15 cellular contexts compared by ENCODE assay signal in the genomic region with DNA sequence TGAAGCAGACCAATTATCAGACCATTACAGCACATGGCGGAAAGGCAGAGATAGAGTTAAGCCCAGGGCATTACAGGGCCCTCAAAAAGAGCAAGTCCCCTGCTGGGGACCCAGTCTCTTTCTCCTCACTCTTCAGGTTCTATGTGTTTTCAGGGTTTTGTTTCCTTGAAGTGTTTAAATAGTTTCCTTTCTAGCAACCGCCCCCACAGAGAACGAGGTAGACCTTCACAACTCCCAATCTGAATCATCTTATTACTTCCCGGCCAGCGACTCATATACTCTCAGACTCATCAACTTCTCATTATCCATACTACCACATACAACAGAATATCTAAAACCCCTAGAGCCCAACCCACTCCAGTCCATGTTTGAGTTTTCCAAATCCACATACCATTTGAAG.
DNase-seq lines count a peak whose midpoint lies in the region; ATAC-seq, FAIRE-seq and TF ChIP-seq lines count a peak whose summit lies in the region.
"Had no signal": no experiment of that assay in that cellular context is flagged by ENCODE, and none has a peak within 500 bp of the region (broad histone marks: within the 10 kb centered on the region; RNA-seq: fewer than 3 reads in every experiment).

No MANE protein-coding gene starts in this region.

- H2AFZ ChIP-seq in HepG2 (ENCODE audit: low read length) (no peak overlapping the region), Karpas-422 (ENCODE audit: low read length) (no peak overlapping the region)
- H2AFZ ChIP-seq: neural progenitor cell had no signal

- H3K36me3 ChIP-seq in HepG2 (replicated peaks in 1 of 2; ENCODE audit: control insufficient read depth in 1 of 2, insufficient read depth in 2 of 2, low read length in 2 of 2) (no peaks in the 10 kb centered on the region), Karpas-422 (ENCODE audit: insufficient read depth, low read length) (no peaks in the 10 kb centered on the region)
- H3K36me3 ChIP-seq: BE2C, neural progenitor cell, right atrium auricular region, suprapubic skin had no signal

- H3K4me3 ChIP-seq in HepG2 (replicated peaks in 1 of 3; ENCODE audit: insufficient read depth in 1 of 3, low read depth in 2 of 3, low read length in 3 of 3) (no peak overlapping the region), Karpas-422 (ENCODE audit: low read length) (no peak overlapping the region)
- H3K4me3 ChIP-seq: neural progenitor cell, right atrium auricular region, suprapubic skin had no signal

- 32% methylated on average over 5 of the region's 5 CpGs for WGBS in HepG2 (ENCODE audit: low lambda C conversion rate)

- H3K27ac Mint-ChIP-seq in activated naive CD4-positive, alpha-beta T cell treated with anti-CD3 and anti-CD28 coated beads, Interleukin-2, amount 50 U/mL, for 72 hours: peak overlapping the region; percentile 83 to 85
- H3K27ac Mint-ChIP-seq: neural progenitor cell had no signal

- no peaks in the 10 kb centered on the region for H3K9me3 ChIP-seq in HepG2 (ENCODE audit: low read length)
- no peaks in the 10 kb centered on the region for H3K9me3 ChIP-seq in Karpas-422 (ENCODE audit: low read length)
- H3K9me3 ChIP-seq: BE2C, right atrium auricular region, suprapubic skin had no signal

- DNase-seq in GM19239 (ENCODE audit: insufficient read length, low spot score) (no peak), M059J (ENCODE audit: low read depth) (peak; percentile 18), HepG2 (ENCODE audit: low spot score) (no peak), Karpas-422 (no peak), HPDE6-E6E7 (ENCODE audit: extremely low spot score) (no peak)
- DNase-seq in activated naive CD4-positive, alpha-beta T cell treated with anti-CD3 and anti-CD28 coated beads, Interleukin-2, amount 50 U/mL, for 72 hours (ENCODE audit: low spot score in 2 of 2): peak in 1 of 2 donors; percentile 31
- peak in 2 of 3 experiments; percentile 25 to 27 for DNase-seq in stimulated activated CD4-positive, alpha-beta T cell treated with anti-CD3 and anti-CD28 coated beads, TNF-alpha, amount 100 ng/mL, for 24 hours (ENCODE audit: low read depth in 3 of 3)
- DNase-seq: BE2C; central memory CD4-positive, alpha-beta T cell; effector CD4-positive, alpha-beta T cell; KBM-7; SIG-M5 had no signal

- BruUV-seq in HepG2 (replicated peaks; lab: Mats Ljungman, UMichigan): no TSS peak

- POLR2A ChIA-PET in HepG2 (lab: Yijun Ruan, JAX): no interaction called here

- no peaks in the 10 kb centered on the region for H3K4me1 ChIP-seq in HepG2 (ENCODE audit: insufficient read depth, low read length)
- no peaks in the 10 kb centered on the region for H3K4me1 ChIP-seq in Karpas-422 (ENCODE audit: low read length)
- H3K4me1 ChIP-seq: BE2C, right atrium auricular region, suprapubic skin had no signal

- peaks cover 6 to 17% of the 10 kb centered on the region in 2 donors for H3K9me3 Mint-ChIP-seq in activated naive CD4-positive, alpha-beta T cell treated with anti-CD3 and anti-CD28 coated beads, Interleukin-2, amount 50 U/mL, for 72 hours
- H3K9me3 Mint-ChIP-seq: neural progenitor cell had no signal

- in situ Hi-C loops in HepG2 (cut with HindIII; ENCODE audit: extremely low pct_ligation_motif_present, low pct_unique_long_range_greater_than_20kb): no loop called here

- TF ChIP-seq CTCF in HepG2 (CRISPR knock-in tag; IDR thresholded peaks at IDR 0.05): no peak

- H3K4me2 ChIP-seq in HepG2 (ENCODE audit: low read depth, low read length): no peak overlapping the region
- H3K4me2 ChIP-seq in Karpas-422 (ENCODE audit: low read depth, low read length, poor library complexity, severe bottlenecking): no peak overlapping the region
- H3K4me2 ChIP-seq: neural progenitor cell had no signal

- peaks cover 9 to 31% of the 10 kb centered on the region in 2 donors for H3K36me3 Mint-ChIP-seq in activated naive CD4-positive, alpha-beta T cell treated with anti-CD3 and anti-CD28 coated beads, Interleukin-2, amount 50 U/mL, for 72 hours
- H3K36me3 Mint-ChIP-seq: neural progenitor cell had no signal

- TF ChIP-seq POLR2A in HepG2 (IDR thresholded peaks at IDR 0.05; ENCODE audit: insufficient read depth in 1 of 2, low read depth in 2 of 2, low read length in 2 of 2): no peak

- H3K79me2 ChIP-seq in HepG2 (ENCODE audit: insufficient read depth, low read length): no peaks in the 10 kb centered on the region
- H3K79me2 ChIP-seq in Karpas-422 (ENCODE audit: low read length): no peaks in the 10 kb centered on the region

- FAIRE-seq in GM19239 (lab: Jason Lieb, UNC) (peak; percentile 26), HepG2 (lab: Jason Lieb, UNC) (no peak)

- no peaks in the 10 kb centered on the region for H4K20me1 ChIP-seq in HepG2 (ENCODE audit: insufficient read depth, low read length)
- no peaks in the 10 kb centered on the region for H4K20me1 ChIP-seq in Karpas-422 (ENCODE audit: insufficient read depth, low read depth, low read length)

- H3K27me3 ChIP-seq in HepG2 (ENCODE audit: control insufficient read depth in 1 of 2, insufficient read depth in 2 of 2, low read length in 2 of 2) (peaks cover 0 to 16% of the 10 kb centered on the region in 2 experiments; a peak in 2 of 5 replicates), Karpas-422 (ENCODE audit: low read length) (no peaks in the 10 kb centered on the region)
- H3K27me3 ChIP-seq: BE2C, neural progenitor cell, right atrium auricular region, suprapubic skin had no signal

- TF ChIP-seq EP300 in HepG2 (IDR thresholded peaks at IDR 0.05; ENCODE audit: low read depth in 2 of 2, low read length in 2 of 2) (no peak), HepG2 (CRISPR knock-in tag; IDR thresholded peaks at IDR 0.05; ENCODE audit: borderline replicate concordance) (no peak)

- ATAC-seq in activated naive CD4-positive, alpha-beta T cell treated with anti-CD3 and anti-CD28 coated beads, Interleukin-2, amount 50 U/mL, for 72 hours: peak; percentile 97 to 98
- ATAC-seq in HepG2: no peak

- CTCF ChIA-PET in HepG2 (lab: Yijun Ruan, JAX; ENCODE audit: low intra/inter-chr PET ratio, low total read pairs): no interaction called here

- no peak for TF ChIP-seq RAD21 in HepG2 (CRISPR knock-in tag; IDR thresholded peaks at IDR 0.05)

- H3K9ac ChIP-seq in HepG2 (ENCODE audit: insufficient read depth, low read depth, low read length): no peak overlapping the region
- H3K9ac ChIP-seq in Karpas-422 (ENCODE audit: low read length): no peak overlapping the region
- H3K9ac ChIP-seq: neural progenitor cell had no signal

- H3K9me2 ChIP-seq in Karpas-422 (replicated peaks; ENCODE audit: insufficient read depth, low read length): 0 out of 2 replicates have a peak, but pooled peaks cover 1% of the 10 kb centered on the region

- no peak overlapping the region for H3K27ac ChIP-seq in HepG2 (ENCODE audit: extremely low read length, insufficient read depth, low read length)
- no peak overlapping the region for H3K27ac ChIP-seq in Karpas-422 (ENCODE audit: low read length)
- H3K27ac ChIP-seq: neural progenitor cell, right atrium auricular region, suprapubic skin had no signal

- intact Hi-C loops in HepG2 (cut with micrococcal nuclease; ENCODE audit: unreplicated experiment): no loop called here

TF ChIP-seq in HepG2, 621 proteins besides CTCF, POLR2A, EP300 and RAD21 (continues in another document):
- TF ChIP-seq REL (CRISPR knock-in tag; conservative IDR thresholded peaks at IDR 0.05): no peak
- TF ChIP-seq ZNF30 (CRISPR knock-in tag; IDR thresholded peaks at IDR 0.05): no peak
- TF ChIP-seq DPF2 (CRISPR knock-in tag; IDR thresholded peaks at IDR 0.05; ENCODE audit: borderline replicate concordance, low read depth): no peak
- TF ChIP-seq ZNF282 (IDR thresholded peaks at IDR 0.05; ENCODE audit: partially characterized antibody): no peak
- TF ChIP-seq, protein P1, sequence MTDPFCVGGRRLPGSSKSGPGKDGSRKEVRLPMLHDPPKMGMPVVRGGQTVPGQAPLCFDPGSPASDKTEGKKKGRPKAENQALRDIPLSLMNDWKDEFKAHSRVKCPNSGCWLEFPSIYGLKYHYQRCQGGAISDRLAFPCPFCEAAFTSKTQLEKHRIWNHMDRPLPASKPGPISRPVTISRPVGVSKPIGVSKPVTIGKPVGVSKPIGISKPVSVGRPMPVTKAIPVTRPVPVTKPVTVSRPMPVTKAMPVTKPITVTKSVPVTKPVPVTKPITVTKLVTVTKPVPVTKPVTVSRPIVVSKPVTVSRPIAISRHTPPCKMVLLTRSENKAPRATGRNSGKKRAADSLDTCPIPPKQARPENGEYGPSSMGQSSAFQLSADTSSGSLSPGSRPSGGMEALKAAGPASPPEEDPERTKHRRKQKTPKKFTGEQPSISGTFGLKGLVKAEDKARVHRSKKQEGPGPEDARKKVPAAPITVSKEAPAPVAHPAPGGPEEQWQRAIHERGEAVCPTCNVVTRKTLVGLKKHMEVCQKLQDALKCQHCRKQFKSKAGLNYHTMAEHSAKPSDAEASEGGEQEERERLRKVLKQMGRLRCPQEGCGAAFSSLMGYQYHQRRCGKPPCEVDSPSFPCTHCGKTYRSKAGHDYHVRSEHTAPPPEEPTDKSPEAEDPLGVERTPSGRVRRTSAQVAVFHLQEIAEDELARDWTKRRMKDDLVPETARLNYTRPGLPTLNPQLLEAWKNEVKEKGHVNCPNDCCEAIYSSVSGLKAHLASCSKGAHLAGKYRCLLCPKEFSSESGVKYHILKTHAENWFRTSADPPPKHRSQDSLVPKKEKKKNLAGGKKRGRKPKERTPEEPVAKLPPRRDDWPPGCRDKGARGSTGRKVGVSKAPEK (CRISPR knock-in tag; IDR thresholded peaks at IDR 0.05; ENCODE audit: borderline replicate concordance): no peak
- TF ChIP-seq NCOA5 (CRISPR knock-in tag; IDR thresholded peaks at IDR 0.05): no peak
- TF ChIP-seq HOXA9 (CRISPR knock-in tag; IDR thresholded peaks at IDR 0.05; ENCODE audit: borderline replicate concordance): no peak
- TF ChIP-seq CREM (IDR thresholded peaks at IDR 0.05): no peak
- no peak for TF ChIP-seq CREM (CRISPR knock-in tag; IDR thresholded peaks at IDR 0.05)
- TF ChIP-seq ZNF784 (CRISPR knock-in tag; IDR thresholded peaks at IDR 0.05; ENCODE audit: borderline replicate concordance): no peak
- TF ChIP-seq CREB1 (IDR thresholded peaks at IDR 0.05): no peak
- no peak for TF ChIP-seq CREB1 (CRISPR knock-in tag; IDR thresholded peaks at IDR 0.05)
- TF ChIP-seq MZF1 (CRISPR knock-in tag; IDR thresholded peaks at IDR 0.05; ENCODE audit: borderline replicate concordance): no peak
- no peak for TF ChIP-seq ZNF326 (CRISPR knock-in tag; IDR thresholded peaks at IDR 0.05; ENCODE audit: borderline replicate concordance)
- TF ChIP-seq HMG20A (CRISPR knock-in tag; IDR thresholded peaks at IDR 0.05; ENCODE audit: borderline replicate concordance): no peak
- TF ChIP-seq MEIS1 (CRISPR knock-in tag; IDR thresholded peaks at IDR 0.05; ENCODE audit: borderline replicate concordance): no peak
- TF ChIP-seq PCBP1 (IDR thresholded peaks at IDR 0.05; ENCODE audit: borderline replicate concordance, low read depth, low read length): no peak

Comparison
In these comparisons a context has a peak if more than half of its experiments do, and no peak if none do; other contexts are left out.
1. DNase-seq: peak in M059J (single experiment) and stimulated activated CD4-positive, alpha-beta T cell treated with anti-CD3 and anti-CD28 coated beads, TNF-alpha, amount 100 ng/mL, for 24 hours (2 of 3); none in GM19239 (single experiment), HepG2 (single experiment), Karpas-422 (single experiment) and HPDE6-E6E7 (single experiment).